18 cellular contexts compared by ENCODE assay signal in the genomic region with DNA sequence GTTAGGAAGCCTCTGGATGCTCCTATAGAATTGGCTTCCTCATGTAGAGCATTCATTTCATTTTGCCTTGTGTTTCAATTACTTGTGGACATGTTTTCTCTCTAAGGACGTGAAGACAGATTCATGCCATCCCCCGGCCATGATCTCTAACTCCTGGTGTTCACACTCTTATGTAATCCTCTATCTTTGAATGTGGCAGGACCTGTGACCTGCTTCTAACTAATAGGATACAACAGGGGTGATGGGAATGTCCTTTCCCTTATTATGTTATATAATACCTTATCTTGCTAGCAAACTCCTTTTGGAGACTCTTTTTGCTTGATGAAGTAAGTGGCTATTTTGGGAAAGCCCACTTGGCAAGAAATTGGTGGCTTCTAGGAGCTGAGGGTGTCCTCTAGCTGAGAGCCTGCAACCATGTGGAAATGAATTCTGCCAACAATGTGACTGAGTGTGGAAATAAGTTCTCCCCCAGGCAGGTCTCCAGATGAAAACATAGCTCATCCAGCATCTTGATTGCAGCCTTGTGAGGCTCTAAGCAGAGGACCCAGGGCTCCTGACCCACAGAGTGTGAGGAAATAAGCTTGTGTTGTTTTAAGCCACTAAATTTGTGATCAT. TPM values are rescaled to one million over a fixed set of nuclear protein-coding genes. Genes with fewer than 3 reads are reported as not detected.
"Had no signal": no experiment of that assay in that cellular context is flagged by ENCODE, and none has a peak within 500 bp of the region (broad histone marks: within the 10 kb centered on the region; RNA-seq: fewer than 3 reads in every experiment).

No MANE protein-coding gene starts in this region.

- H3K9me3 Mint-ChIP-seq: activated naive CD4-positive, alpha-beta T cell treated with anti-CD3 and anti-CD28 coated beads, Interleukin-2, amount 10 ng/mL, durations not matched to agents 7 days and 5 days; activated T-cell treated with anti-CD3 and anti-CD28 coated beads, Interleukin-2, amount 50 U/mL, for 24 hours; stimulated activated memory B cell treated with anti-CD40 and anti-IgM and Interleukin-4, amounts not matched to agents 10 μg/mL and 1 μg/mL and 100 μg/mL, for 72 hours; T-cell had no signal

- DNase-seq: activated CD4-positive, alpha-beta T cell treated with anti-CD3 and anti-CD28 coated beads, Interleukin-2, amount 50 U/mL, for 48 hours; activated naive CD4-positive, alpha-beta T cell treated with anti-CD3 and anti-CD28 coated beads, Interleukin-2, amount 10 ng/mL, durations not matched to agents 7 days and 5 days; activated T-cell treated with anti-CD3 and anti-CD28 coated beads, Interleukin-2, amount 50 U/mL, for 24 hours; effector memory CD4-positive, alpha-beta T cell; hippocampal formation; mesendoderm; SK-N-SH; T-cell; T1000 had no signal

- H3K4me3 Mint-ChIP-seq: activated naive CD4-positive, alpha-beta T cell treated with anti-CD3 and anti-CD28 coated beads, Interleukin-2, amount 10 ng/mL, durations not matched to agents 7 days and 5 days; activated T-cell treated with anti-CD3 and anti-CD28 coated beads, Interleukin-2, amount 50 U/mL, for 24 hours; stimulated activated memory B cell treated with anti-CD40 and anti-IgM and Interleukin-4, amounts not matched to agents 10 μg/mL and 1 μg/mL and 100 μg/mL, for 72 hours; T-cell had no signal

- H3K27ac ChIP-seq: cardiac muscle cell, prostate gland, tibial artery, vagina, VCaP had no signal

- H3K4me1 Mint-ChIP-seq: activated naive CD4-positive, alpha-beta T cell treated with anti-CD3 and anti-CD28 coated beads, Interleukin-2, amount 10 ng/mL, durations not matched to agents 7 days and 5 days; stimulated activated memory B cell treated with anti-CD40 and anti-IgM and Interleukin-4, amounts not matched to agents 10 μg/mL and 1 μg/mL and 100 μg/mL, for 72 hours; T-cell had no signal

- H3K9me3 ChIP-seq: prostate gland, SK-N-SH, tibial artery, vagina had no signal

- H3K36me3 Mint-ChIP-seq: activated naive CD4-positive, alpha-beta T cell treated with anti-CD3 and anti-CD28 coated beads, Interleukin-2, amount 10 ng/mL, durations not matched to agents 7 days and 5 days; stimulated activated memory B cell treated with anti-CD40 and anti-IgM and Interleukin-4, amounts not matched to agents 10 μg/mL and 1 μg/mL and 100 μg/mL, for 72 hours; T-cell had no signal

- H3K4me1 ChIP-seq: prostate gland, vagina had no signal

- H3K4me3 ChIP-seq: cardiac muscle cell, prostate gland, tibial artery, vagina had no signal

- H3K36me3 ChIP-seq: cardiac muscle cell, prostate gland, tibial artery, vagina had no signal

- ATAC-seq: T-cell had no signal

- H3K27ac Mint-ChIP-seq: activated naive CD4-positive, alpha-beta T cell treated with anti-CD3 and anti-CD28 coated beads, Interleukin-2, amount 10 ng/mL, durations not matched to agents 7 days and 5 days; activated T-cell treated with anti-CD3 and anti-CD28 coated beads, Interleukin-2, amount 50 U/mL, for 24 hours; stimulated activated memory B cell treated with anti-CD40 and anti-IgM and Interleukin-4, amounts not matched to agents 10 μg/mL and 1 μg/mL and 100 μg/mL, for 72 hours; T-cell had no signal

- H3K27me3 ChIP-seq: vagina had no signal

RNA-seq across cellular contexts. Expression of a gene that starts 13.8 kb away (rescaled TPM):
- total RNA-seq: fibroblast of lung, lower leg skin, osteoblast, T-cell had no signal
- polyA plus RNA-seq: fibroblast of lung had no signal
